Comparison of ENCODE assay signal across 12 cellular contexts in the genomic region with DNA sequence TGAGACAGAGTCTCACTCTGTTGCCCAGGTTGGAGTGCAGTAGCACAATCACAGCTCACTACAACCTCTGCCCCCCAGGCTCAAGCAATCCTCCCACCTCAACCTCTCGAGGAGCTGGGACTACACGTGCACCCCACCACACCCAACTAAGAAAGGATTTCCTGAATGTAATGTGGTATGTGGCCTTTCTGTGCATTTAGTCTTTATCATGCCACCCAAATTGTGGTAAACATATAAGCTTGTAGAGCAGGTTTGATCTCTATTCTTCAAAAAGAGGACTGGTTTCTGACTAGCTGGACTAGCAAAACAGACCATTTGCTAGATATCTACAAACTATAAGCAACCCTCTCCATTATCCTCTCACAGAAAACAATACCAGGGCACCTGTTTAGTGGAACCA. TPM values are rescaled to one million over a fixed set of nuclear protein-coding genes. Genes with fewer than 3 reads are reported as not detected.
DNase-seq lines count a peak whose midpoint lies in the region; ATAC-seq lines count a peak whose summit lies in the region.
"Had no signal": no experiment of that assay in that cellular context is flagged by ENCODE, and none has a peak within 500 bp of the region (broad histone marks: within the 10 kb centered on the region; RNA-seq: fewer than 3 reads in every experiment).

No MANE protein-coding gene starts in this region.

- peak overlapping the region; percentile 81 to 98 (median 93) for H3K27ac Mint-ChIP-seq in CD4-positive, alpha-beta memory T cell
- H3K27ac Mint-ChIP-seq in activated naive CD8-positive, alpha-beta T cell, result peak overlapping the region; percentile 99
- H3K27ac Mint-ChIP-seq: memory B cell had no signal

- peak; percentile 8 for ATAC-seq in HG03354 (IDR thresholded peaks at IDR 0.05; ENCODE audit: poor library complexity, severe bottlenecking, unreplicated experiment)
- no peak for ATAC-seq in GM18868 (IDR thresholded peaks at IDR 0.05; ENCODE audit: unreplicated experiment)
- ATAC-seq in HG03571 (IDR thresholded peaks at IDR 0.05; ENCODE audit: unreplicated experiment), result no peak
- no peak for ATAC-seq in HG03280 (IDR thresholded peaks at IDR 0.05; ENCODE audit: unreplicated experiment)

- no peaks in the 10 kb centered on the region for H3K36me3 ChIP-seq in CD4-positive, alpha-beta memory T cell (ENCODE audit: insufficient read depth, low read length)
- H3K36me3 ChIP-seq in mucosa of rectum (ENCODE audit: control insufficient read depth in 2 of 2, insufficient read depth in 2 of 2, low read length in 2 of 2), result peaks cover 0 to 3% of the 10 kb centered on the region in 2 donors
- H3K36me3 ChIP-seq: heart left ventricle, sigmoid colon had no signal

- POLR2A ChIA-PET in CD4-positive, alpha-beta memory T cell (lab: Charles Lee; ENCODE audit: partially characterized antibody), result interaction anchor here (0.9 to 3.0 kb wide), 6 partner anchors 16 to 116 kb away, joined by 3 to 80 read pairs (median 3); a partner anchor contains a TSS

- H3K9ac ChIP-seq in mucosa of rectum (ENCODE audit: low read depth in 1 of 2, low read length in 2 of 2), result no peak overlapping the region

- no peaks in the 10 kb centered on the region for H3K27me3 Mint-ChIP-seq in CD4-positive, alpha-beta memory T cell
- no peaks in the 10 kb centered on the region for H3K27me3 Mint-ChIP-seq in activated naive CD8-positive, alpha-beta T cell
- H3K27me3 Mint-ChIP-seq: memory B cell had no signal

- intact Hi-C loops in CD4-positive, alpha-beta memory T cell (cut with micrococcal nuclease), result loop anchor here (1.0 kb wide), 1 partner anchor 32 kb away; no protein-coding TSS in a partner anchor

- peaks cover 0 to 4% (median 1%) of the 10 kb centered on the region in 8 donors for H3K9me3 Mint-ChIP-seq in CD4-positive, alpha-beta memory T cell
- H3K9me3 Mint-ChIP-seq in activated naive CD8-positive, alpha-beta T cell (ENCODE audit: low read depth), result no peaks in the 10 kb centered on the region
- H3K9me3 Mint-ChIP-seq: memory B cell had no signal

- no peaks in the 10 kb centered on the region for H3K27me3 ChIP-seq in CD4-positive, alpha-beta memory T cell (ENCODE audit: insufficient read depth, low read length)
- no peaks in the 10 kb centered on the region for H3K27me3 ChIP-seq in mucosa of rectum (ENCODE audit: control insufficient read depth in 2 of 2, insufficient read depth in 2 of 2, low read length in 2 of 2)
- H3K27me3 ChIP-seq: heart left ventricle, sigmoid colon had no signal

- H3K9me3 ChIP-seq in CD4-positive, alpha-beta memory T cell (ENCODE audit: control insufficient read depth in 1 of 2, low read length in 2 of 2), result no peaks in the 10 kb centered on the region
- H3K9me3 ChIP-seq in mucosa of rectum (ENCODE audit: control insufficient read depth in 2 of 2, low read length in 2 of 2), result no peaks in the 10 kb centered on the region
- H3K9me3 ChIP-seq: sigmoid colon had no signal

- H3K4me1 Mint-ChIP-seq in CD4-positive, alpha-beta memory T cell, result peaks cover 23 to 40% (median 33%) of the 10 kb centered on the region in 4 donors
- H3K4me1 Mint-ChIP-seq in activated naive CD8-positive, alpha-beta T cell (ENCODE audit: low read depth), result peaks cover 36% of the 10 kb centered on the region

- CTCF ChIA-PET in CD4-positive, alpha-beta memory T cell (lab: Charles Lee; ENCODE audit: partially characterized antibody), result interaction anchor here (0.7 to 3.0 kb wide), 7 partner anchors 11 to 166 kb away, joined by 3 to 24 read pairs (median 4); no protein-coding TSS in a partner anchor

- peaks cover 2% of the 10 kb centered on the region in 2 donors for H3K36me3 Mint-ChIP-seq in CD4-positive, alpha-beta memory T cell
- peaks cover 9% of the 10 kb centered on the region for H3K36me3 Mint-ChIP-seq in activated naive CD8-positive, alpha-beta T cell
- H3K36me3 Mint-ChIP-seq: memory B cell had no signal

- peak in 4 of 5 donors; percentile 1 to 31 (median 17) for DNase-seq in CD4-positive, alpha-beta memory T cell
- no peak for DNase-seq in RPMI8226
- DNase-seq: heart left ventricle, sigmoid colon had no signal

- H3K4me3 ChIP-seq in CD4-positive, alpha-beta memory T cell (ENCODE audit: low read length in 2 of 2), result peak overlapping the region in 1 of 2 donors; percentile 9
- peak overlapping the region in 1 of 2 donors; percentile 3 for H3K4me3 ChIP-seq in mucosa of rectum (ENCODE audit: low read length in 2 of 2)
- H3K4me3 ChIP-seq: coronary artery, heart left ventricle, sigmoid colon had no signal

- H3K27ac ChIP-seq in CD4-positive, alpha-beta memory T cell (ENCODE audit: low read depth, low read length), result peak overlapping the region; percentile 29
- H3K27ac ChIP-seq in mucosa of rectum (ENCODE audit: low read depth in 2 of 2, low read length in 2 of 2), result peak overlapping the region; percentile 64 to 65
- H3K27ac ChIP-seq: coronary artery, sigmoid colon had no signal

- H3K4me1 ChIP-seq in CD4-positive, alpha-beta memory T cell (ENCODE audit: insufficient read depth, low read length), result peaks cover 30% of the 10 kb centered on the region
- H3K4me1 ChIP-seq in mucosa of rectum (ENCODE audit: control insufficient read depth in 2 of 2, insufficient read depth in 2 of 2, low read length in 2 of 2), result peaks cover 12 to 18% of the 10 kb centered on the region in 2 donors
- H3K4me1 ChIP-seq: sigmoid colon had no signal

- H3K4me3 Mint-ChIP-seq in CD4-positive, alpha-beta memory T cell, result peak overlapping the region in 7 of 8 donors; percentile 60 to 92 (median 72)
- peak overlapping the region; percentile 46 for H3K4me3 Mint-ChIP-seq in activated naive CD8-positive, alpha-beta T cell
- H3K4me3 Mint-ChIP-seq: memory B cell had no signal

RNA-seq across cellular contexts. Expression of a gene that starts 33.6 kb away (rescaled TPM):
- 1 to 10 TPM; 3.3 to 3.4 TPM for total RNA-seq in CD4-positive, alpha-beta memory T cell
- polyA plus RNA-seq in CD4-positive, alpha-beta memory T cell, result 1 to 10 TPM; 1.1 to 1.3 TPM
